In genomic region chr19:39130337-39131254, GRCh38 we compare ENCODE assay signal across 13 cellular contexts. TPM values are rescaled to one million over a fixed set of nuclear protein-coding genes. Genes with fewer than 3 reads are reported as not detected.
DNase-seq lines count a peak whose midpoint lies in the region; ATAC-seq and TF ChIP-seq lines count a peak whose summit lies in the region.
"Had no signal": no experiment of that assay in that cellular context is flagged by ENCODE, and none has a peak within 500 bp of the region (broad histone marks: within the 10 kb centered on the region; RNA-seq: fewer than 3 reads in every experiment).

No MANE protein-coding gene starts in this region.

- no peaks in the 10 kb centered on the region for H3K9me3 ChIP-seq in left ventricle myocardium inferior (replicated peaks)
- H3K9me3 ChIP-seq in mucosa of stomach (ENCODE audit: control insufficient read depth, low read length): no peaks in the 10 kb centered on the region
- no peaks in the 10 kb centered on the region for H3K9me3 ChIP-seq in upper lobe of right lung
- H3K9me3 ChIP-seq: right atrium auricular region had no signal

- peak overlapping the region; percentile 54 for H3K27ac ChIP-seq in left ventricle myocardium inferior (replicated peaks)
- H3K27ac ChIP-seq in angular gyrus (ENCODE audit: low read depth, low read length): peak overlapping the region; percentile 73
- H3K27ac ChIP-seq in upper lobe of right lung: peak overlapping the region; percentile 78

- TF ChIP-seq CTCF in left ventricle myocardium inferior (IDR thresholded peaks at IDR 0.05; ENCODE audit: borderline replicate concordance) (no peak), upper lobe of right lung (IDR thresholded peaks at IDR 0.05) (no peak)

- DNase-seq in left ventricle myocardium inferior (no peak), Right ventricle myocardium superior (no peak), upper lobe of right lung (no peak), MV-4-11 (lab: John Stamatoyannopoulos, UW) (no peak), NCI-H187 (lab: John Stamatoyannopoulos, UW) (no peak)
- DNase-seq: activated CD4-positive, alpha-beta T cell treated with anti-CD3 and anti-CD28 coated beads, Interleukin-2, amount 50 U/mL, for 1 hour; cortex of kidney; GOT3; SHP77 had no signal

- H3K4me3 ChIP-seq in left ventricle myocardium inferior (peak overlapping the region; percentile 19), mucosa of stomach (ENCODE audit: low read length) (no peak overlapping the region), upper lobe of right lung (no peak overlapping the region)
- H3K4me3 ChIP-seq: right atrium auricular region had no signal

- intact Hi-C loops in left ventricle myocardium inferior (cut with micrococcal nuclease) (no loop called here), Right ventricle myocardium superior (cut with DNase I) (no loop called here), upper lobe of right lung (cut with DNase I) (no loop called here)

- no peaks in the 10 kb centered on the region for H3K27me3 ChIP-seq in left ventricle myocardium inferior (ENCODE audit: low read depth)
- no peaks in the 10 kb centered on the region for H3K27me3 ChIP-seq in mucosa of stomach (ENCODE audit: control insufficient read depth, insufficient read depth, low read length)
- no peaks in the 10 kb centered on the region for H3K27me3 ChIP-seq in upper lobe of right lung
- H3K27me3 ChIP-seq: right atrium auricular region had no signal

- H3K9ac ChIP-seq in mucosa of stomach (ENCODE audit: low read length): peak overlapping the region; percentile 13

- no peaks in the 10 kb centered on the region for H3K36me3 ChIP-seq in left ventricle myocardium inferior
- no peaks in the 10 kb centered on the region for H3K36me3 ChIP-seq in mucosa of stomach (ENCODE audit: control insufficient read depth, insufficient read depth, low read length)
- no peaks in the 10 kb centered on the region for H3K36me3 ChIP-seq in upper lobe of right lung
- H3K36me3 ChIP-seq: right atrium auricular region had no signal

- ATAC-seq in Right ventricle myocardium superior (ENCODE audit: poor library complexity) (no peak), upper lobe of right lung (no peak), HG02884 (IDR thresholded peaks at IDR 0.05; ENCODE audit: unreplicated experiment) (no peak)

- H3K4me1 ChIP-seq in left ventricle myocardium inferior (peaks cover 80% of the 10 kb centered on the region), mucosa of stomach (ENCODE audit: control insufficient read depth, insufficient read depth, low read length) (peaks cover 60% of the 10 kb centered on the region), upper lobe of right lung (peaks cover 58% of the 10 kb centered on the region)

RNA-seq across cellular contexts. Expression of gene PAK4, which starts 5.0 kb away (rescaled TPM):
- total RNA-seq in left ventricle myocardium inferior (17.0 TPM), Right ventricle myocardium superior (14.0 TPM), upper lobe of right lung (72.8 TPM)

RNA-seq across cellular contexts. Expression of gene ACP7, which starts 46.4 kb away (rescaled TPM):
- total RNA-seq in left ventricle myocardium inferior (not detected), Right ventricle myocardium superior (not detected), upper lobe of right lung (not detected)
- total RNA-seq: right atrium auricular region had no signal
